Comparison of ENCODE assay signal across 9 cellular contexts in the genomic region with DNA sequence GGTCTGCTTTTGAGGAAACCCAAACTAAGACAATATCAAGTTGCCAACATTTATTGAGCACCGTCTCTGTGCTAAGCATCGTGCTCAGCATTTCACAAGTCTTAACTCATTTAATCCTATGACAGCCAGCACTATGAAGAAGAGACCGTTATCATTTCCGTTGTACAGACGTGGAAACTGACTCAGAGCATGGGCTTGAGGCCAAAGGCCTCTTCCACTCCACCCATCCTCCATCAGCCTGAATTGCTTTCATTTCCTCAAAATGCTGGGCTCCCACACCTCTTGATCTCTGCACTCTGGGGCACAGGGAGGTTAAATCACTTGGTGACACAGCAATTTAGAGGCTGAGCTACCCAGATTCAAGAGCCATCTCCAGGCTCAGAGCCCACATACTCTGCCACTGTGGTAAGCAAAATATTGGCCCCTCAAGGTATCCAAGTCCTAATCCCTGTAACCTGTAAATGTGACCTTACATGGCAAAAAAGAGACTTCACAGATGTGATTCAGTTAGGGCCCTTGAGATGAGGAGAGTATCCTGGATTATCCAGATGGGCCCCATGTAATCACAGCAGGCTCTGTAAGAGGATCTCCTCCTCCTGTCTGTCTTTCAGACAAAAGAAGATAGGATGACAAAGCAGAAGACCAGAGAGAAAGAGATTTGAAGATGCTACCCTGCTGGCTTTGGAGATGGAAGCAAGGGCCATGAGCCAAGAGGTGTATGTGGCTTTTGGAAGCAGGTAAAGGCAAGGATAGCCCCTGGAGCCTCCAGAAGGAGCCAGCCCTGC. TPM values are rescaled to one million over a fixed set of nuclear protein-coding genes. Genes with fewer than 3 reads are reported as not detected.
DNase-seq lines count a peak whose midpoint lies in the region; ATAC-seq and TF ChIP-seq lines count a peak whose summit lies in the region.
"Had no signal": no experiment of that assay in that cellular context is flagged by ENCODE, and none has a peak within 500 bp of the region (broad histone marks: within the 10 kb centered on the region; RNA-seq: fewer than 3 reads in every experiment).

No MANE protein-coding gene starts in this region.

- no peaks in the 10 kb centered on the region for H3K27me3 ChIP-seq in AG04450 (ENCODE audit: control insufficient read depth, insufficient read depth, low read length)
- H3K27me3 ChIP-seq: neutrophil had no signal

- DNase-seq in AG04450 (ENCODE audit: low read depth, low spot score) (peak; percentile 66), RPMI8226 (peak; percentile 97), left colon (peak; percentile 69 to 81), NCI-H1436 treated with DMSO at 0.1 percent for 48 hours (lab: John Stamatoyannopoulos, UW) (no peak)
- peak; percentile 59 for DNase-seq in activated naive CD8-positive, alpha-beta T cell treated with anti-CD3 and anti-CD28 coated beads for 36 hours
- peak; percentile 11 for DNase-seq in stimulated activated CD8-positive, alpha-beta memory T cell treated with anti-CD3 and anti-CD28 coated beads, Interleukin-12 subunit alpha, Interleukin-12 subunit beta, amount 100 ng/mL, for 4 hours (ENCODE audit: low read depth)

- H3K9me3 Mint-ChIP-seq in activated naive CD8-positive, alpha-beta T cell treated with anti-CD3 and anti-CD28 coated beads for 36 hours: no peaks in the 10 kb centered on the region

- no peak for TF ChIP-seq CTCF in AG04450 (IDR thresholded peaks at IDR 0.05; ENCODE audit: low read depth, low read length)

- H3K27me3 Mint-ChIP-seq in activated naive CD8-positive, alpha-beta T cell treated with anti-CD3 and anti-CD28 coated beads for 36 hours: no peaks in the 10 kb centered on the region

- POLR2A ChIA-PET in AG04450 (lab: Yijun Ruan, JAX): interaction anchor here (0.6 kb wide), 1 partner anchor 90 kb away, joined by 3 read pairs; no protein-coding TSS in a partner anchor

- H3K27ac ChIP-seq in AG04450 (ENCODE audit: low read depth, low read length): peak overlapping the region; percentile 82
- H3K27ac ChIP-seq: neutrophil had no signal

- intact Hi-C loops in left colon (cut with DNase I, micrococcal nuclease): no loop called here

- H3K9me3 ChIP-seq in AG04450 (ENCODE audit: control insufficient read depth, insufficient read depth, low read length): no peaks in the 10 kb centered on the region
- H3K9me3 ChIP-seq: neutrophil had no signal

- ATAC-seq in GM19043 (IDR thresholded peaks at IDR 0.05; ENCODE audit: low read depth, unreplicated experiment) (peak; percentile 98), HG03196 (IDR thresholded peaks at IDR 0.05; ENCODE audit: unreplicated experiment) (peak; percentile 96), left colon (peak; percentile 89)

- no peaks in the 10 kb centered on the region for H3K36me3 Mint-ChIP-seq in activated naive CD8-positive, alpha-beta T cell treated with anti-CD3 and anti-CD28 coated beads for 36 hours

- no peak overlapping the region for H3K4me3 ChIP-seq in AG04450 (ENCODE audit: low read depth, low read length)

- peaks cover 18% of the 10 kb centered on the region for H3K4me1 Mint-ChIP-seq in activated naive CD8-positive, alpha-beta T cell treated with anti-CD3 and anti-CD28 coated beads for 36 hours

- no peak overlapping the region for H3K4me3 Mint-ChIP-seq in activated naive CD8-positive, alpha-beta T cell treated with anti-CD3 and anti-CD28 coated beads for 36 hours

- CTCF ChIA-PET in AG04450 (lab: Charles Lee): no interaction called here

- H3K27ac Mint-ChIP-seq in activated naive CD8-positive, alpha-beta T cell treated with anti-CD3 and anti-CD28 coated beads for 36 hours: peak overlapping the region; percentile 90

RNA-seq across cellular contexts. Expression of a gene that starts 24.3 kb away (rescaled TPM):
- polyA plus RNA-seq in AG04450 (2011; rRNA removed): 89.6 and 90.4 TPM in 2 replicates
- 265 and 295 TPM in 2 replicates for polyA minus RNA-seq in AG04450 (2011; rRNA and poly(A)+ RNA removed)
- 10 to 100 TPM; 23.2 to 27.4 TPM for total RNA-seq in activated naive CD8-positive, alpha-beta T cell treated with anti-CD3 and anti-CD28 coated beads for 36 hours
- total RNA-seq in left colon: 100 to 1,000 TPM; 410 to 585 TPM

Comparison
In these comparisons a context has a peak if more than half of its experiments do, and no peak if none do; other contexts are left out.
1. RNA of a gene that starts 24.3 kb away (total RNA-seq): 410 to 585 TPM in left colon; 23.2 to 27.4 TPM in activated naive CD8-positive, alpha-beta T cell treated with anti-CD3 and anti-CD28 coated beads for 36 hours; every median in the first group is over 10 times any median in the second.
2. Peak in every context shown above with its lines, with median percentiles within 50 percentile points of each other: ATAC-seq.